30 cellular contexts compared by ENCODE assay signal in the genomic region with DNA sequence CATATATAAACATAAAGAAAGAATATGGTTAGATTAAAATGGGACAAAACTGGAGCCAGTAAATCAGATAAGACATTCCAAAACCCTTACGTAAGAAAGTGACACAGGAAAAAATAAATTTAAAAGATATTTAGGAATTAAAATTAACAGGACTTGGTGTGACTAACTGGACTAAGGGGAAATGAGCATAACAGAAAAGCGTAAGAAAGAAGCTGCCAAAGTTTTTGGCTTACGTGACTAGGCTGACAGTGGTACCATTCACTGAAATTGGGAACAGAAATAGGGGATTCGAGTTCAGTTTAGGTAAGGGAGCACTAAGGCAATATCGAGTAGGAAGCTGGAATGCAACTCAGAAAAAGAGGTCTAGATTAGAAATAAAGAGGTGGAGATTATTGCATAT. TPM values are rescaled to one million over a fixed set of nuclear protein-coding genes. Genes with fewer than 3 reads are reported as not detected.
A peak's percentile ranks its signal among the peaks of the same experiment; 100 is the strongest.
DNase-seq lines count a peak whose midpoint lies in the region; ATAC-seq, FAIRE-seq and TF ChIP-seq lines count a peak whose summit lies in the region.
"Had no signal": no experiment of that assay in that cellular context is flagged by ENCODE, and none has a peak within 500 bp of the region (broad histone marks: within the 10 kb centered on the region; RNA-seq: fewer than 3 reads in every experiment).

No MANE protein-coding gene starts in this region.

- H3K79me2 ChIP-seq in SK-N-SH (ENCODE audit: insufficient read depth) (peaks cover 100% of the 10 kb centered on the region), endothelial cell of umbilical vein (ENCODE audit: control insufficient read depth, insufficient read depth, low read length) (peaks cover 99% of the 10 kb centered on the region)

- POLR2A ChIA-PET in SK-N-SH (lab: Yijun Ruan, JAX) (interaction anchor here (0.6 kb wide), 1 partner anchor 12 kb away, joined by 3 read pairs; no protein-coding TSS in a partner anchor), endothelial cell of umbilical vein (lab: Charles Lee) (interaction anchor here (1.0 to 1.6 kb wide), 2 partner anchors 35 to 54 kb away, joined by 3 to 15 read pairs; no protein-coding TSS in a partner anchor)

- peaks cover 18% of the 10 kb centered on the region for H3K4me1 Mint-ChIP-seq in CD14-positive monocyte

- H3K27ac ChIP-seq in SK-N-SH (ENCODE audit: low read depth in 2 of 2, low read length in 1 of 2) (peak overlapping the region in 1 of 2 experiments; percentile 39; a peak in 2 of 4 replicates), endothelial cell of umbilical vein (ENCODE audit: insufficient read depth, low read depth, low read length) (peak overlapping the region; percentile 68), rectal smooth muscle tissue (ENCODE audit: low read depth, low read length) (peak overlapping the region; percentile 34)
- H3K27ac ChIP-seq: hepatocyte, SJSA1, upper lobe of right lung had no signal

- H3K27me3 Mint-ChIP-seq in CD14-positive monocyte (ENCODE audit: low read depth in 3 of 3), result peaks cover 0 to 2% (median 0%) of the 10 kb centered on the region in 3 donors
- H3K27me3 Mint-ChIP-seq: activated CD8-positive, alpha-beta T cell treated with anti-CD3 and anti-CD28 coated beads for 36 hours had no signal

- H3K9me3 Mint-ChIP-seq in CD14-positive monocyte, result peaks cover 0 to 3% (median 0%) of the 10 kb centered on the region in 7 donors
- H3K9me3 Mint-ChIP-seq: T-helper 1 cell treated with Interleukin-12 subunit alpha and Interleukin-12 subunit beta and Interleukin-4 antibody, amounts not matched to agents 30 μg/mL and 1 μg/mL, for 36 hours had no signal

- H3K4me1 ChIP-seq in SK-N-SH (ENCODE audit: control insufficient read depth in 1 of 2, insufficient read depth in 2 of 2, low read depth in 1 of 2, low read length in 1 of 2) (peaks cover 0 to 12% of the 10 kb centered on the region in 2 experiments; a peak in 2 of 4 replicates), endothelial cell of umbilical vein (ENCODE audit: control insufficient read depth, extremely low read depth, insufficient read depth, low read length) (peaks cover 57% of the 10 kb centered on the region), rectal smooth muscle tissue (ENCODE audit: control insufficient read depth, insufficient read depth, low read length) (peaks cover 27% of the 10 kb centered on the region)

- H3K4me2 ChIP-seq in SK-N-SH (peak overlapping the region; percentile 14; the same call in 1 of the 2 replicates), endothelial cell of umbilical vein (ENCODE audit: insufficient read depth, low read length) (peak overlapping the region; percentile 64)
- H3K4me2 ChIP-seq: hepatocyte had no signal

- peaks cover 72% of the 10 kb centered on the region for H4K20me1 ChIP-seq in SK-N-SH (ENCODE audit: insufficient read depth)
- peaks cover 12% of the 10 kb centered on the region for H4K20me1 ChIP-seq in endothelial cell of umbilical vein (replicated peaks; ENCODE audit: control insufficient read depth, extremely low read depth, insufficient read depth, low read length)

- CTCF ChIA-PET in SK-N-SH (lab: Yijun Ruan, JAX), result interaction anchor here (1.6 to 4.5 kb wide), 2 partner anchors 8 to 177 kb away, joined by 3 to 28 read pairs; partner anchors contain the start of gene CDK17
- CTCF ChIA-PET in endothelial cell of umbilical vein (lab: Charles Lee), result interaction anchor here (0.6 to 1.6 kb wide), 2 partner anchors 13 to 124 kb away, joined by 3 to 4 read pairs; no protein-coding TSS in a partner anchor

- no peaks in the 10 kb centered on the region for H3K9me1 ChIP-seq in endothelial cell of umbilical vein (replicated peaks; ENCODE audit: control insufficient read depth, extremely low read depth, insufficient read depth, low read length)

- H3K27me3 ChIP-seq in SK-N-SH (ENCODE audit: insufficient read depth) (no peaks in the 10 kb centered on the region), endothelial cell of umbilical vein (ENCODE audit: control insufficient read depth in 2 of 2, insufficient read depth in 2 of 2, low read length in 2 of 2) (no peaks in the 10 kb centered on the region), rectal smooth muscle tissue (ENCODE audit: control insufficient read depth, insufficient read depth, low read length) (no peaks in the 10 kb centered on the region)
- H3K27me3 ChIP-seq: hepatocyte, SJSA1, upper lobe of right lung had no signal

- FAIRE-seq in endothelial cell of umbilical vein (lab: Jason Lieb, UNC), result peak; percentile 24
- FAIRE-seq: TTC549 had no signal

- H3K4me3 ChIP-seq in SK-N-SH (ENCODE audit: low read depth in 2 of 2, low read length in 1 of 2) (no peak overlapping the region), endothelial cell of umbilical vein (replicated peaks in 1 of 3; ENCODE audit: insufficient read depth in 1 of 3, low read depth in 1 of 3, low read length in 3 of 3) (peak overlapping the region in 2 of 3 experiments; percentile 2 to 50), rectal smooth muscle tissue (ENCODE audit: low read length) (no peak overlapping the region)
- H3K4me3 ChIP-seq: HAP-1, hepatocyte, SJSA1, upper lobe of right lung had no signal

- dilution Hi-C loops in endothelial cell of umbilical vein (cut with MboI; ENCODE audit: extremely low pct_ligation_motif_present, low sequenced_read_pairs), result no loop called here

- H3K9me3 ChIP-seq in SK-N-SH (no peaks in the 10 kb centered on the region), endothelial cell of umbilical vein (replicated peaks; ENCODE audit: control insufficient read depth, insufficient read depth, low read length) (no peaks in the 10 kb centered on the region)
- H3K9me3 ChIP-seq: HAP-1, SJSA1, upper lobe of right lung had no signal

- DNase-seq in EH (ENCODE audit: low read depth) (peak; percentile 35), SK-N-SH (no peak), endothelial cell of umbilical vein (ENCODE audit: low read depth, low spot score) (peak; percentile 65), NCI-H2171 (lab: John Stamatoyannopoulos, UW) (no peak), CD14-positive monocyte (ENCODE audit: low spot score) (no peak)
- DNase-seq: activated CD4-positive, CD25-positive, alpha-beta regulatory T cell treated with anti-CD3 and anti-CD28 coated beads, Interleukin-2, amount 50 U/mL, for 72 hours; activated CD8-positive, alpha-beta T cell treated with anti-CD3 and anti-CD28 coated beads for 36 hours; activated effector memory CD4-positive, alpha-beta T cell treated with anti-CD3 and anti-CD28 coated beads, Interleukin-2, amount 50 U/mL, for 16 hours; C1 segment of cervical spinal cord; DMS79; erythroblast; foreskin fibroblast; KG1; mesendoderm; MM.1S; NCI-H1417; NCI-H2081 treated with DMSO at 0.1 percent for 48 hours; NCI-H345; NCI-H774; stimulated activated CD4-positive, alpha-beta T cell treated with anti-CD3 and anti-CD28 coated beads, Interleukin-2, amount 100 ng/mL, for 48 hours; substantia nigra; upper lobe of right lung had no signal

- BruUV-seq in endothelial cell of umbilical vein (replicated peaks; lab: Mats Ljungman, UMichigan), result no TSS peak

- TF ChIP-seq EP300 in SK-N-SH (IDR thresholded peaks at IDR 0.05; ENCODE audit: borderline replicate concordance in 1 of 2, low read depth in 1 of 2, low read length in 1 of 2), result no peak

- H3K36me3 Mint-ChIP-seq in CD14-positive monocyte, result no peaks in the 10 kb centered on the region

- TF ChIP-seq POLR2A in endothelial cell of umbilical vein (IDR thresholded peaks at IDR 0.05; ENCODE audit: low read depth, low read length), result no peak

- H3K4me3 Mint-ChIP-seq in CD14-positive monocyte, result no peak overlapping the region
- H3K4me3 Mint-ChIP-seq: activated CD8-positive, alpha-beta T cell treated with anti-CD3 and anti-CD28 coated beads for 36 hours; T-helper 1 cell treated with Interleukin-12 subunit alpha and Interleukin-12 subunit beta and Interleukin-4 antibody, amounts not matched to agents 30 μg/mL and 1 μg/mL, for 36 hours had no signal

- H3K27ac Mint-ChIP-seq in CD14-positive monocyte, result no peak overlapping the region
- H3K27ac Mint-ChIP-seq: activated CD8-positive, alpha-beta T cell treated with anti-CD3 and anti-CD28 coated beads for 36 hours; T-helper 1 cell treated with Interleukin-12 subunit alpha and Interleukin-12 subunit beta and Interleukin-4 antibody, amounts not matched to agents 30 μg/mL and 1 μg/mL, for 36 hours had no signal

- WGBS in SK-N-SH (ENCODE audit: low lambda C conversion rate), result 63% methylated on average over 5 of the region's 5 CpGs

- H2AFZ ChIP-seq in SK-N-SH (ENCODE audit: low read depth) (no peak overlapping the region), endothelial cell of umbilical vein (ENCODE audit: low read depth, low read length) (no peak overlapping the region)
- H2AFZ ChIP-seq: hepatocyte had no signal

- H3K9me2 ChIP-seq in SK-N-SH, result no peaks in the 10 kb centered on the region

- peaks cover 2% of the 10 kb centered on the region for H3F3A ChIP-seq in SK-N-SH (replicated peaks; ENCODE audit: insufficient read depth)

- peaks cover 0 to 23% of the 10 kb centered on the region in 2 experiments for H3K36me3 ChIP-seq in SK-N-SH (replicated peaks in 1 of 2; ENCODE audit: control insufficient read depth in 1 of 2, insufficient read depth in 2 of 2, low read length in 1 of 2)
- no peaks in the 10 kb centered on the region for H3K36me3 ChIP-seq in endothelial cell of umbilical vein (ENCODE audit: control insufficient read depth in 2 of 2, extremely low read depth in 1 of 2, insufficient read depth in 2 of 2, low read length in 2 of 2)
- no peaks in the 10 kb centered on the region for H3K36me3 ChIP-seq in rectal smooth muscle tissue (ENCODE audit: control insufficient read depth, insufficient read depth, low read length)
- H3K36me3 ChIP-seq: HAP-1, SJSA1, upper lobe of right lung had no signal

- TF ChIP-seq RAD21 in SK-N-SH (IDR thresholded peaks at IDR 0.05; ENCODE audit: low read length), result no peak

- no peak for TF ChIP-seq CTCF in SK-N-SH (IDR thresholded peaks at IDR 0.05)
- no peak for TF ChIP-seq CTCF in endothelial cell of umbilical vein (IDR thresholded peaks at IDR 0.05; ENCODE audit: extremely low read depth in 1 of 2, insufficient read depth in 1 of 2, low read depth in 1 of 2, low read length in 2 of 2)
- no peak for TF ChIP-seq CTCF in CD14-positive monocyte (IDR thresholded peaks at IDR 0.05)

- H3K9ac ChIP-seq in SK-N-SH (no peak overlapping the region), endothelial cell of umbilical vein (replicated peaks; ENCODE audit: extremely low read depth, insufficient read depth, low read length) (peak overlapping the region; percentile 33), rectal smooth muscle tissue (ENCODE audit: low read length) (no peak overlapping the region)

- intact Hi-C loops in endothelial cell of umbilical vein (cut with micrococcal nuclease), result no loop called here
- intact Hi-C loops in CD14-positive monocyte (cut with micrococcal nuclease), result loop anchor here in 1 of 2 donors (10.0 kb wide), 1 partner anchor 102 kb away; no protein-coding TSS in a partner anchor

- ATAC-seq in HG03378 (IDR thresholded peaks at IDR 0.05; ENCODE audit: unreplicated experiment) (no peak), GM21786 (IDR thresholded peaks at IDR 0.05; ENCODE audit: unreplicated experiment) (no peak)
- ATAC-seq: activated CD8-positive, alpha-beta T cell treated with anti-CD3 and anti-CD28 coated beads for 36 hours; upper lobe of right lung had no signal

RNA-seq across cellular contexts. Expression of gene CDK17, which starts 7.8 kb away (rescaled TPM):
- 11.7 and 12.4 TPM in 2 replicates for polyA plus RNA-seq in SK-N-SH (2012; rRNA removed)
- 14.0 and 16.6 TPM in 2 replicates for polyA plus RNA-seq in SK-N-SH (2012; cell fraction: cytosol; rRNA removed)
- 12.6 and 24.0 TPM in 2 replicates for polyA plus RNA-seq in SK-N-SH (2012; cell fraction: nucleus; rRNA removed)
- 176 and 193 TPM in 2 replicates for total RNA-seq in endothelial cell of umbilical vein
- polyA plus RNA-seq in endothelial cell of umbilical vein, result 53.6 and 61.1 TPM in 2 replicates
- polyA plus RNA-seq in endothelial cell of umbilical vein (2011; cell fraction: cytosol; rRNA removed), result 62.9 and 67.5 TPM in 2 replicates
- polyA plus RNA-seq in endothelial cell of umbilical vein (2011; cell fraction: nucleus; rRNA removed), result 180 and 190 TPM in 2 replicates
- polyA plus RNA-seq in endothelial cell of umbilical vein (2012), result 76.5 and 115 TPM in 2 replicates
- 302 and 356 TPM in 2 replicates for polyA minus RNA-seq in endothelial cell of umbilical vein
- polyA minus RNA-seq in endothelial cell of umbilical vein (2011; cell fraction: cytosol; rRNA and poly(A)+ RNA removed), result 32.8 TPM
- 1,081 and 1,155 TPM in 2 replicates for polyA minus RNA-seq in endothelial cell of umbilical vein (2011; cell fraction: nucleus; rRNA and poly(A)+ RNA removed)
- polyA plus RNA-seq in CD14-positive monocyte, result 1 to 10 TPM; 3.6 to 6.4 TPM

Comparison
In these comparisons a context has a peak if more than half of its experiments do, and no peak if none do; other contexts are left out.
1. DNase-seq: peak in EH (single experiment) and endothelial cell of umbilical vein (single experiment); none in SK-N-SH (single experiment), NCI-H2171 (single experiment) and CD14-positive monocyte (single experiment).
2. H3K4me3 ChIP-seq: peak in endothelial cell of umbilical vein (2 of 3); none in SK-N-SH (0 of 2) and rectal smooth muscle tissue (single experiment).